ENCODE assay signal across 8 cellular contexts in genomic region chr2:86038291-86039081, GRCh38.
DNase-seq lines count a peak whose midpoint lies in the region; ATAC-seq lines count a peak whose summit lies in the region.

No MANE protein-coding gene starts in this region.

- peak; percentile 45 for ATAC-seq in activated CD4-positive, alpha-beta T cell treated with anti-CD3 and anti-CD28 coated beads for 36 hours
- ATAC-seq in GM18517 (IDR thresholded peaks at IDR 0.05; ENCODE audit: unreplicated experiment), result no peak

- peak overlapping the region; percentile 97 for H3K27ac Mint-ChIP-seq in activated CD4-positive, alpha-beta T cell treated with anti-CD3 and anti-CD28 coated beads for 36 hours

- peak; percentile 13 for DNase-seq in SIG-M5 treated with dmso at 0.1 percent for 504 hours (lab: John Stamatoyannopoulos, UW; ENCODE audit: unreplicated experiment)
- DNase-seq in SIG-M5 (lab: John Stamatoyannopoulos, UW), result no peak
- DNase-seq in activated CD4-positive, alpha-beta T cell treated with anti-CD3 and anti-CD28 coated beads for 36 hours, result peak; percentile 83
- peak; percentile 75 for DNase-seq in effector CD4-positive, alpha-beta T cell
- DNase-seq in pons (ENCODE audit: low spot score), result peak; percentile 52
- DNase-seq in NCI-H446 treated with DMSO at 0.1 percent for 48 hours (lab: John Stamatoyannopoulos, UW), result no peak
- DNase-seq in NCI-H748 treated with DMSO at 0.1 percent for 48 hours (lab: John Stamatoyannopoulos, UW), result no peak

- H3K4me3 Mint-ChIP-seq in activated CD4-positive, alpha-beta T cell treated with anti-CD3 and anti-CD28 coated beads for 36 hours, result peak overlapping the region; percentile 36

- CTCF ChIA-PET in activated CD4-positive, alpha-beta T cell treated with anti-CD3 and anti-CD28 coated beads for 36 hours (lab: Charles Lee), result interaction anchor here (0.6 to 1.0 kb wide), 5 partner anchors 16 to 211 kb away, joined by 3 to 5 read pairs (median 3); no protein-coding TSS in a partner anchor

- no peaks in the 10 kb centered on the region for H3K27me3 Mint-ChIP-seq in activated CD4-positive, alpha-beta T cell treated with anti-CD3 and anti-CD28 coated beads for 36 hours

- H3K36me3 Mint-ChIP-seq in activated CD4-positive, alpha-beta T cell treated with anti-CD3 and anti-CD28 coated beads for 36 hours (ENCODE audit: low read depth), result peaks cover 85% of the 10 kb centered on the region

- POLR2A ChIA-PET in activated CD4-positive, alpha-beta T cell treated with anti-CD3 and anti-CD28 coated beads for 36 hours (lab: Charles Lee), result no interaction called here

- intact Hi-C loops in activated CD4-positive, alpha-beta T cell treated with anti-CD3 and anti-CD28 coated beads for 36 hours (cut with DNase I, micrococcal nuclease), result loop anchor here (1.0 to 10.0 kb wide), 6 partner anchors 44 to 714 kb away; partner anchors contain the start of genes POLR1A (in 1 of the 2), PTCD3 (in 1 of the 2) and TGOLN2 (in 1 of the 2)

- no peaks in the 10 kb centered on the region for H3K9me3 Mint-ChIP-seq in activated CD4-positive, alpha-beta T cell treated with anti-CD3 and anti-CD28 coated beads for 36 hours (ENCODE audit: low read depth)

- H3K4me1 Mint-ChIP-seq in activated CD4-positive, alpha-beta T cell treated with anti-CD3 and anti-CD28 coated beads for 36 hours, result peaks cover 86% of the 10 kb centered on the region

Comparison
In these comparisons a context has a peak if more than half of its experiments do, and no peak if none do; other contexts are left out.
1. DNase-seq: peak in SIG-M5 treated with dmso at 0.1 percent for 504 hours (single experiment), activated CD4-positive, alpha-beta T cell treated with anti-CD3 and anti-CD28 coated beads for 36 hours (single experiment), effector CD4-positive, alpha-beta T cell (single experiment) and pons (single experiment); none in SIG-M5 (single experiment), NCI-H446 treated with DMSO at 0.1 percent for 48 hours (single experiment) and NCI-H748 treated with DMSO at 0.1 percent for 48 hours (single experiment).